2 cellular contexts compared by ENCODE assay signal in genomic region chr12:120350576-120351350, GRCh38.
TF ChIP-seq lines count a peak whose summit lies in the region.

No MANE protein-coding gene starts in this region.

TF ChIP-seq in liver, 16 proteins besides CTCF, POLR2A, EP300 and RAD21:
- TF ChIP-seq NR2F2 (IDR thresholded peaks at IDR 0.05) (no peak), SP1 (IDR thresholded peaks at IDR 0.05) (peak; percentile 55), TAF1 (conservative IDR thresholded peaks at IDR 0.05) (peak; percentile 71), YY1 (IDR thresholded peaks at IDR 0.05) (peak; percentile 77), FOXA1 (IDR thresholded peaks at IDR 0.05) (no peak), EGR1 (IDR thresholded peaks at IDR 0.05; ENCODE audit: low read depth in 2 of 2) (no peak), JUND (IDR thresholded peaks at IDR 0.05) (no peak), GABPA (IDR thresholded peaks at IDR 0.05 in 1 of 2, conservative IDR thresholded peaks at IDR 0.05 in 1 of 2) (no peak), HNF4A (conservative IDR thresholded peaks at IDR 0.05) (peak; percentile 48 to 51), FOXA2 (IDR thresholded peaks at IDR 0.05) (peak; percentile 17), RXRA (IDR thresholded peaks at IDR 0.05) (peak; percentile 38 to 52)
- TF ChIP-seq, protein P1, sequence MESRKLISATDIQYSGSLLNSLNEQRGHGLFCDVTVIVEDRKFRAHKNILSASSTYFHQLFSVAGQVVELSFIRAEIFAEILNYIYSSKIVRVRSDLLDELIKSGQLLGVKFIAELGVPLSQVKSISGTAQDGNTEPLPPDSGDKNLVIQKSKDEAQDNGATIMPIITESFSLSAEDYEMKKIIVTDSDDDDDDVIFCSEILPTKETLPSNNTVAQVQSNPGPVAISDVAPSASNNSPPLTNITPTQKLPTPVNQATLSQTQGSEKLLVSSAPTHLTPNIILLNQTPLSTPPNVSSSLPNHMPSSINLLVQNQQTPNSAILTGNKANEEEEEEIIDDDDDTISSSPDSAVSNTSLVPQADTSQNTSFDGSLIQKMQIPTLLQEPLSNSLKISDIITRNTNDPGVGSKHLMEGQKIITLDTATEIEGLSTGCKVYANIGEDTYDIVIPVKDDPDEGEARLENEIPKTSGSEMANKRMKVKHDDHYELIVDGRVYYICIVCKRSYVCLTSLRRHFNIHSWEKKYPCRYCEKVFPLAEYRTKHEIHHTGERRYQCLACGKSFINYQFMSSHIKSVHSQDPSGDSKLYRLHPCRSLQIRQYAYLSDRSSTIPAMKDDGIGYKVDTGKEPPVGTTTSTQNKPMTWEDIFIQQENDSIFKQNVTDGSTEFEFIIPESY (IDR thresholded peaks at IDR 0.05) = no peak
- TF ChIP-seq, protein P2, sequence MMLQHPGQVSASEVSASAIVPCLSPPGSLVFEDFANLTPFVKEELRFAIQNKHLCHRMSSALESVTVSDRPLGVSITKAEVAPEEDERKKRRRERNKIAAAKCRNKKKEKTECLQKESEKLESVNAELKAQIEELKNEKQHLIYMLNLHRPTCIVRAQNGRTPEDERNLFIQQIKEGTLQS (IDR thresholded peaks at IDR 0.05) = no peak

TF ChIP-seq in HepG2, 621 proteins besides CTCF, POLR2A, EP300 and RAD21:
- TF ChIP-seq ZNF567 (CRISPR knock-in tag; IDR thresholded peaks at IDR 0.05; ENCODE audit: borderline replicate concordance) (no peak), MAFK (conservative IDR thresholded peaks at IDR 0.05 in 1 of 2, IDR thresholded peaks at IDR 0.05 in 1 of 2; ENCODE audit: low read length in 2 of 2) (no peak), ZMAT5 (CRISPR knock-in tag; IDR thresholded peaks at IDR 0.05; ENCODE audit: borderline replicate concordance, low read depth) (no peak), POGK (CRISPR knock-in tag; conservative IDR thresholded peaks at IDR 0.05) (no peak), GZF1 (CRISPR knock-in tag; IDR thresholded peaks at IDR 0.05) (no peak), ZBTB40 (IDR thresholded peaks at IDR 0.05) (no peak), ZBTB40 (CRISPR knock-in tag; IDR thresholded peaks at IDR 0.05) (no peak), ZNF589 (CRISPR knock-in tag; conservative IDR thresholded peaks at IDR 0.05) (no peak), CAMTA2 (CRISPR knock-in tag; IDR thresholded peaks at IDR 0.05; ENCODE audit: borderline replicate concordance) (no peak), ATF1 (CRISPR knock-in tag; IDR thresholded peaks at IDR 0.05) (no peak), ZBTB7A (CRISPR knock-in tag; IDR thresholded peaks at IDR 0.05) (no peak), LCORL (IDR thresholded peaks at IDR 0.05) (no peak), LCORL (CRISPR knock-in tag; IDR thresholded peaks at IDR 0.05) (no peak), SMAD9 (CRISPR knock-in tag; IDR thresholded peaks at IDR 0.05) (no peak), THRA (CRISPR knock-in tag; IDR thresholded peaks at IDR 0.05; ENCODE audit: borderline replicate concordance) (no peak), HNRNPH1 (optimal IDR thresholded peaks at IDR 0.05; ENCODE audit: low read depth, low read length) (no peak), GPBP1L1 (CRISPR knock-in tag; IDR thresholded peaks at IDR 0.05) (no peak), DMAP1 (CRISPR knock-in tag; IDR thresholded peaks at IDR 0.05) (no peak)
- TF ChIP-seq, protein P3, sequence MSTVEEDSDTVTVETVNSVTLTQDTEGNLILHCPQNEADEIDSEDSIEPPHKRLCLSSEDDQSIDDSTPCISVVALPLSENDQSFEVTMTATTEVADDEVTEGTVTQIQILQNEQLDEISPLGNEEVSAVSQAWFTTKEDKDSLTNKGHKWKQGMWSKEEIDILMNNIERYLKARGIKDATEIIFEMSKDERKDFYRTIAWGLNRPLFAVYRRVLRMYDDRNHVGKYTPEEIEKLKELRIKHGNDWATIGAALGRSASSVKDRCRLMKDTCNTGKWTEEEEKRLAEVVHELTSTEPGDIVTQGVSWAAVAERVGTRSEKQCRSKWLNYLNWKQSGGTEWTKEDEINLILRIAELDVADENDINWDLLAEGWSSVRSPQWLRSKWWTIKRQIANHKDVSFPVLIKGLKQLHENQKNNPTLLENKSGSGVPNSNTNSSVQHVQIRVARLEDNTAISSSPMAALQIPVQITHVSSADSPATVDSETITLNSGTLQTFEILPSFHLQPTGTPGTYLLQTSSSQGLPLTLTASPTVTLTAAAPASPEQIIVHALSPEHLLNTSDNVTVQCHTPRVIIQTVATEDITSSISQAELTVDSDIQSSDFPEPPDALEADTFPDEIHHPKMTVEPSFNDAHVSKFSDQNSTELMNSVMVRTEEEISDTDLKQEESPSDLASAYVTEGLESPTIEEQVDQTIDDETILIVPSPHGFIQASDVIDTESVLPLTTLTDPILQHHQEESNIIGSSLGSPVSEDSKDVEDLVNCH (CRISPR knock-in tag; IDR thresholded peaks at IDR 0.05) = no peak
- TF ChIP-seq, protein P4, sequence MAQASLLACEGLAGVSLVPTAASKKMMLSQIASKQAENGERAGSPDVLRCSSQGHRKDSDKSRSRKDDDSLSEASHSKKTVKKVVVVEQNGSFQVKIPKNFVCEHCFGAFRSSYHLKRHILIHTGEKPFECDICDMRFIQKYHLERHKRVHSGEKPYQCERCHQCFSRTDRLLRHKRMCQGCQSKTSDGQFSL (CRISPR knock-in tag; IDR thresholded peaks at IDR 0.05) = no peak
- TF ChIP-seq, protein P5, sequence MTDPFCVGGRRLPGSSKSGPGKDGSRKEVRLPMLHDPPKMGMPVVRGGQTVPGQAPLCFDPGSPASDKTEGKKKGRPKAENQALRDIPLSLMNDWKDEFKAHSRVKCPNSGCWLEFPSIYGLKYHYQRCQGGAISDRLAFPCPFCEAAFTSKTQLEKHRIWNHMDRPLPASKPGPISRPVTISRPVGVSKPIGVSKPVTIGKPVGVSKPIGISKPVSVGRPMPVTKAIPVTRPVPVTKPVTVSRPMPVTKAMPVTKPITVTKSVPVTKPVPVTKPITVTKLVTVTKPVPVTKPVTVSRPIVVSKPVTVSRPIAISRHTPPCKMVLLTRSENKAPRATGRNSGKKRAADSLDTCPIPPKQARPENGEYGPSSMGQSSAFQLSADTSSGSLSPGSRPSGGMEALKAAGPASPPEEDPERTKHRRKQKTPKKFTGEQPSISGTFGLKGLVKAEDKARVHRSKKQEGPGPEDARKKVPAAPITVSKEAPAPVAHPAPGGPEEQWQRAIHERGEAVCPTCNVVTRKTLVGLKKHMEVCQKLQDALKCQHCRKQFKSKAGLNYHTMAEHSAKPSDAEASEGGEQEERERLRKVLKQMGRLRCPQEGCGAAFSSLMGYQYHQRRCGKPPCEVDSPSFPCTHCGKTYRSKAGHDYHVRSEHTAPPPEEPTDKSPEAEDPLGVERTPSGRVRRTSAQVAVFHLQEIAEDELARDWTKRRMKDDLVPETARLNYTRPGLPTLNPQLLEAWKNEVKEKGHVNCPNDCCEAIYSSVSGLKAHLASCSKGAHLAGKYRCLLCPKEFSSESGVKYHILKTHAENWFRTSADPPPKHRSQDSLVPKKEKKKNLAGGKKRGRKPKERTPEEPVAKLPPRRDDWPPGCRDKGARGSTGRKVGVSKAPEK (CRISPR knock-in tag; IDR thresholded peaks at IDR 0.05; ENCODE audit: borderline replicate concordance) = no peak
